ENCODE assay signal across 1 cellular context in the genomic region with DNA sequence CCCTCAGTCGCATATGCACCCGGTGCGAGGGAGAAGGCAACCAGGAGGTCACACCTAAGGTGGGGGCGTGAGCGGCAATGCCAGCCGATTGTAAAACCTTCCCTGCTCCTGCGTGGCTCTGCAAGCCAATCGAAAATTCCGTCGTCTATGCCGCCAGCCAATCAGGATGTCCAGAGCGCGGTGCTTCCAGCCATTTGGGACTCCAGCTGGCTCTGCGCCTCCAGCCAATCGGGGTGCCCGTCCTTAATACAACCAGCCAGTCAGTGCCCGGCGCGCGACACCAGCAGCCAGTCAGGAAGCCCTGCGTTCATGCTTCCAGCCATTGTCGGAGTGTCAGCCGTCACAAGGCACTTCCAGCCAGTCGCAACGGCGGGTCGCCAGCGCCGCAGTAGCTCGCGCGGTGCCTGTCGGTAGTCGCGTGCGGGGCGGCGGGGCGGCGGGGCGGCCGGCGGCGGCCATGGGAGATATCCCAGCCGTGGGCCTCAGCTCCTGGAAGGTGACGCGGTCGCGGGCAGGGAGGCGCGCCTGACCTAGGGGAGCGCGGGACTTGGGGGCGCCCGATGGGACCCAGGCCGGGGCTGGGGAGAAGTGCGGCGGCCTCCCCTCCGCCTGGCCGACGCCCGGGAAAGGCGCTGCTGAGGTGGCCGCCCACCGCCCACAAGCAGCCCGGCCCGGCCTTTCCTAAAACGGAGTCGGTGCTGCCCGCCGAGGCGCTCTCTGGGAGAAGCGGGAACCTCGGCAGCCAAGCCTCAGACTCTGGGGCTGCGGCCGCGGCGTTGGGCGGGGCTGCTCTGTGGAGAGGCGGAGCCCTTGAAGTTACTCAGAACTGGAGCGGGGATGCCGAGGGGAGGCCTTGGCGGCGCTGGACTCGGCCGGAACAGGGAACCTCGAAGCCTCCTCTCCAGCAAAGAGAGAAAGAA.
TF ChIP-seq lines count a peak whose summit lies in the region.

TSS of gene AKR1E2 (plus strand) at position 340 of the 920 bp plus-strand sequence. CDS start at position 458, 118 bp downstream.

TF ChIP-seq in K562, 482 proteins besides CTCF, POLR2A, EP300 and RAD21 (continued from another document and continues in another):
- TF ChIP-seq, protein P1, sequence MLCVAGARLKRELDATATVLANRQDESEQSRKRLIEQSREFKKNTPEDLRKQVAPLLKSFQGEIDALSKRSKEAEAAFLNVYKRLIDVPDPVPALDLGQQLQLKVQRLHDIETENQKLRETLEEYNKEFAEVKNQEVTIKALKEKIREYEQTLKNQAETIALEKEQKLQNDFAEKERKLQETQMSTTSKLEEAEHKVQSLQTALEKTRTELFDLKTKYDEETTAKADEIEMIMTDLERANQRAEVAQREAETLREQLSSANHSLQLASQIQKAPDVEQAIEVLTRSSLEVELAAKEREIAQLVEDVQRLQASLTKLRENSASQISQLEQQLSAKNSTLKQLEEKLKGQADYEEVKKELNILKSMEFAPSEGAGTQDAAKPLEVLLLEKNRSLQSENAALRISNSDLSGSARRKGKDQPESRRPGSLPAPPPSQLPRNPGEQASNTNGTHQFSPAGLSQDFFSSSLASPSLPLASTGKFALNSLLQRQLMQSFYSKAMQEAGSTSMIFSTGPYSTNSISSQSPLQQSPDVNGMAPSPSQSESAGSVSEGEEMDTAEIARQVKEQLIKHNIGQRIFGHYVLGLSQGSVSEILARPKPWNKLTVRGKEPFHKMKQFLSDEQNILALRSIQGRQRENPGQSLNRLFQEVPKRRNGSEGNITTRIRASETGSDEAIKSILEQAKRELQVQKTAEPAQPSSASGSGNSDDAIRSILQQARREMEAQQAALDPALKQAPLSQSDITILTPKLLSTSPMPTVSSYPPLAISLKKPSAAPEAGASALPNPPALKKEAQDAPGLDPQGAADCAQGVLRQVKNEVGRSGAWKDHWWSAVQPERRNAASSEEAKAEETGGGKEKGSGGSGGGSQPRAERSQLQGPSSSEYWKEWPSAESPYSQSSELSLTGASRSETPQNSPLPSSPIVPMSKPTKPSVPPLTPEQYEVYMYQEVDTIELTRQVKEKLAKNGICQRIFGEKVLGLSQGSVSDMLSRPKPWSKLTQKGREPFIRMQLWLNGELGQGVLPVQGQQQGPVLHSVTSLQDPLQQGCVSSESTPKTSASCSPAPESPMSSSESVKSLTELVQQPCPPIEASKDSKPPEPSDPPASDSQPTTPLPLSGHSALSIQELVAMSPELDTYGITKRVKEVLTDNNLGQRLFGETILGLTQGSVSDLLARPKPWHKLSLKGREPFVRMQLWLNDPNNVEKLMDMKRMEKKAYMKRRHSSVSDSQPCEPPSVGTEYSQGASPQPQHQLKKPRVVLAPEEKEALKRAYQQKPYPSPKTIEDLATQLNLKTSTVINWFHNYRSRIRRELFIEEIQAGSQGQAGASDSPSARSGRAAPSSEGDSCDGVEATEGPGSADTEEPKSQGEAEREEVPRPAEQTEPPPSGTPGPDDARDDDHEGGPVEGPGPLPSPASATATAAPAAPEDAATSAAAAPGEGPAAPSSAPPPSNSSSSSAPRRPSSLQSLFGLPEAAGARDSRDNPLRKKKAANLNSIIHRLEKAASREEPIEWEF (CRISPR knock-in tag; IDR thresholded peaks at IDR 0.05): peak; percentile 84; the same call in 1 of the 2 replicates
- TF ChIP-seq ILF3 (IDR thresholded peaks at IDR 0.05; ENCODE audit: borderline replicate concordance): no peak
- no peak for TF ChIP-seq ZNF124 (CRISPR knock-in tag; IDR thresholded peaks at IDR 0.05)
- peak; percentile 94 for TF ChIP-seq ZFX (CRISPR knock-in tag; IDR thresholded peaks at IDR 0.05)
- no peak for TF ChIP-seq ZNF12 (CRISPR knock-in tag; IDR thresholded peaks at IDR 0.05)
- TF ChIP-seq TEAD1 (CRISPR knock-in tag; IDR thresholded peaks at IDR 0.05): 0 out of 4 replicates have a peak, but pooled peaks of 1 of the 2 experiments have one; percentile 19
- TF ChIP-seq SREBF1 (IDR thresholded peaks at IDR 0.05; ENCODE audit: borderline replicate concordance, low read depth, low read length): no peak
- TF ChIP-seq NFATC3 (IDR thresholded peaks at IDR 0.05): no peak
- TF ChIP-seq, protein P2, sequence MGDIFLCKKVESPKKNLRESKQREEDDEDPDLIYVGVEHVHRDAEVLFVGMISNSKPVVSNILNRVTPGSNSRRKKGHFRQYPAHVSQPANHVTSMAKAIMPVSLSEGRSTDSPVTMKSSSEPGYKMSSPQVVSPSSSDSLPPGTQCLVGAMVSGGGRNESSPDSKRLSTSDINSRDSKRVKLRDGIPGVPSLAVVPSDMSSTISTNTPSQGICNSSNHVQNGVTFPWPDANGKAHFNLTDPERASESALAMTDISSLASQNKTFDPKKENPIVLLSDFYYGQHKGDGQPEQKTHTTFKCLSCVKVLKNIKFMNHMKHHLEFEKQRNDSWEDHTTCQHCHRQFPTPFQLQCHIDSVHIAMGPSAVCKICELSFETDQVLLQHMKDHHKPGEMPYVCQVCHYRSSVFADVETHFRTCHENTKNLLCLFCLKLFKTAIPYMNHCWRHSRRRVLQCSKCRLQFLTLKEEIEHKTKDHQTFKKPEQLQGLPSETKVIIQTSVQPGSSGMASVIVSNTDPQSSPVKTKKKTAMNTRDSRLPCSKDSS (IDR thresholded peaks at IDR 0.05; ENCODE audit: low read depth, partially characterized antibody): no peak
- no peak for TF ChIP-seq ZNF324 (CRISPR knock-in tag; IDR thresholded peaks at IDR 0.05)
- no peak for TF ChIP-seq DACH1 (IDR thresholded peaks at IDR 0.05; ENCODE audit: partially characterized antibody)
- TF ChIP-seq ZBTB17 (CRISPR knock-in tag; IDR thresholded peaks at IDR 0.05): 0 out of 2 replicates have a peak, but pooled peaks have one; percentile 16
- TF ChIP-seq SREBF2 (CRISPR knock-in tag; IDR thresholded peaks at IDR 0.05): no peak
- no peak for TF ChIP-seq RFX5 (IDR thresholded peaks at IDR 0.05; ENCODE audit: low read depth, low read length)
- TF ChIP-seq ESRRA (IDR thresholded peaks at IDR 0.05; ENCODE audit: borderline replicate concordance, low read depth): no peak
- no peak for TF ChIP-seq ZNF133 (CRISPR knock-in tag; IDR thresholded peaks at IDR 0.05)
- TF ChIP-seq ZBTB33 (CRISPR knock-in tag; IDR thresholded peaks at IDR 0.05): peak; percentile 95
- no peak for TF ChIP-seq E2F5 (CRISPR knock-in tag; IDR thresholded peaks at IDR 0.05)
- no peak for TF ChIP-seq NR2C2 (CRISPR knock-in tag; IDR thresholded peaks at IDR 0.05)
- TF ChIP-seq NR2C2 (tag; IDR thresholded peaks at IDR 0.05): peak; percentile 71
- TF ChIP-seq, protein P3, sequence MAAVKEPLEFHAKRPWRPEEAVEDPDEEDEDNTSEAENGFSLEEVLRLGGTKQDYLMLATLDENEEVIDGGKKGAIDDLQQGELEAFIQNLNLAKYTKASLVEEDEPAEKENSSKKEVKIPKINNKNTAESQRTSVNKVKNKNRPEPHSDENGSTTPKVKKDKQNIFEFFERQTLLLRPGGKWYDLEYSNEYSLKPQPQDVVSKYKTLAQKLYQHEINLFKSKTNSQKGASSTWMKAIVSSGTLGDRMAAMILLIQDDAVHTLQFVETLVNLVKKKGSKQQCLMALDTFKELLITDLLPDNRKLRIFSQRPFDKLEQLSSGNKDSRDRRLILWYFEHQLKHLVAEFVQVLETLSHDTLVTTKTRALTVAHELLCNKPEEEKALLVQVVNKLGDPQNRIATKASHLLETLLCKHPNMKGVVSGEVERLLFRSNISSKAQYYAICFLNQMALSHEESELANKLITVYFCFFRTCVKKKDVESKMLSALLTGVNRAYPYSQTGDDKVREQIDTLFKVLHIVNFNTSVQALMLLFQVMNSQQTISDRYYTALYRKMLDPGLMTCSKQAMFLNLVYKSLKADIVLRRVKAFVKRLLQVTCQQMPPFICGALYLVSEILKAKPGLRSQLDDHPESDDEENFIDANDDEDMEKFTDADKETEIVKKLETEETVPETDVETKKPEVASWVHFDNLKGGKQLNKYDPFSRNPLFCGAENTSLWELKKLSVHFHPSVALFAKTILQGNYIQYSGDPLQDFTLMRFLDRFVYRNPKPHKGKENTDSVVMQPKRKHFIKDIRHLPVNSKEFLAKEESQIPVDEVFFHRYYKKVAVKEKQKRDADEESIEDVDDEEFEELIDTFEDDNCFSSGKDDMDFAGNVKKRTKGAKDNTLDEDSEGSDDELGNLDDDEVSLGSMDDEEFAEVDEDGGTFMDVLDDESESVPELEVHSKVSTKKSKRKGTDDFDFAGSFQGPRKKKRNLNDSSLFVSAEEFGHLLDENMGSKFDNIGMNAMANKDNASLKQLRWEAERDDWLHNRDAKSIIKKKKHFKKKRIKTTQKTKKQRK (IDR thresholded peaks at IDR 0.05; ENCODE audit: borderline replicate concordance, low read depth, low read length): no peak
- TF ChIP-seq, protein P4, sequence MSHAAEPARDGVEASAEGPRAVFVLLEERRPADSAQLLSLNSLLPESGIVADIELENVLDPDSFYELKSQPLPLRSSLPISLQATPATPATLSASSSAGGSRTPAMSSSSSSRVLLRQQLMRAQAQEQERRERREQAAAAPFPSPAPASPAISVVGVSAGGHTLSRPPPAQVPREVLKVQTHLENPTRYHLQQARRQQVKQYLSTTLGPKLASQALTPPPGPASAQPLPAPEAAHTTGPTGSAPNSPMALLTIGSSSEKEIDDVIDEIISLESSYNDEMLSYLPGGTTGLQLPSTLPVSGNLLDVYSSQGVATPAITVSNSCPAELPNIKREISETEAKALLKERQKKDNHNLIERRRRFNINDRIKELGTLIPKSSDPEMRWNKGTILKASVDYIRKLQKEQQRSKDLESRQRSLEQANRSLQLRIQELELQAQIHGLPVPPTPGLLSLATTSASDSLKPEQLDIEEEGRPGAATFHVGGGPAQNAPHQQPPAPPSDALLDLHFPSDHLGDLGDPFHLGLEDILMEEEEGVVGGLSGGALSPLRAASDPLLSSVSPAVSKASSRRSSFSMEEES (CRISPR knock-in tag; IDR thresholded peaks at IDR 0.05): no peak
- TF ChIP-seq, protein P5, sequence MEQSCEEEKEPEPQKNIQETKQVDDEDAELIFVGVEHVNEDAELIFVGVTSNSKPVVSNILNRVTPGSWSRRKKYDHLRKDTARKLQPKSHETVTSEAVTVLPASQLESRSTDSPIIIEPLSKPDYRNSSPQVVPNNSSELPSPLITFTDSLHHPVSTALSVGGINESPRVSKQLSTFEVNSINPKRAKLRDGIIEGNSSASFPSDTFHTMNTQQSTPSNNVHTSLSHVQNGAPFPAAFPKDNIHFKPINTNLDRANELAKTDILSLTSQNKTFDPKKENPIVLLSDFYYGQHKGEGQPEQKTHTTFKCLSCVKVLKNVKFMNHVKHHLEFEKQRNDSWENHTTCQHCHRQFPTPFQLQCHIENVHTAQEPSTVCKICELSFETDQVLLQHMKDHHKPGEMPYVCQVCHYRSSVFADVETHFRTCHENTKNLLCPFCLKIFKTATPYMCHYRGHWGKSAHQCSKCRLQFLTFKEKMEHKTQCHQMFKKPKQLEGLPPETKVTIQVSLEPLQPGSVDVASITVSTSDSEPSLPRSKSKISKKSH (CRISPR knock-in tag; IDR thresholded peaks at IDR 0.05): no peak
- TF ChIP-seq EWSR1 (IDR thresholded peaks at IDR 0.05; ENCODE audit: borderline replicate concordance, low read depth, partially characterized antibody): no peak
- TF ChIP-seq SIRT6 (IDR thresholded peaks at IDR 0.05; ENCODE audit: low read depth, low read length): no peak
- TF ChIP-seq, protein P6, sequence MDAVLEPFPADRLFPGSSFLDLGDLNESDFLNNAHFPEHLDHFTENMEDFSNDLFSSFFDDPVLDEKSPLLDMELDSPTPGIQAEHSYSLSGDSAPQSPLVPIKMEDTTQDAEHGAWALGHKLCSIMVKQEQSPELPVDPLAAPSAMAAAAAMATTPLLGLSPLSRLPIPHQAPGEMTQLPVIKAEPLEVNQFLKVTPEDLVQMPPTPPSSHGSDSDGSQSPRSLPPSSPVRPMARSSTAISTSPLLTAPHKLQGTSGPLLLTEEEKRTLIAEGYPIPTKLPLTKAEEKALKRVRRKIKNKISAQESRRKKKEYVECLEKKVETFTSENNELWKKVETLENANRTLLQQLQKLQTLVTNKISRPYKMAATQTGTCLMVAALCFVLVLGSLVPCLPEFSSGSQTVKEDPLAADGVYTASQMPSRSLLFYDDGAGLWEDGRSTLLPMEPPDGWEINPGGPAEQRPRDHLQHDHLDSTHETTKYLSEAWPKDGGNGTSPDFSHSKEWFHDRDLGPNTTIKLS (IDR thresholded peaks at IDR 0.05; ENCODE audit: borderline replicate concordance, low read depth): peak; percentile 38; the same call in 1 of the 2 replicates
- TF ChIP-seq NCOR1 (IDR thresholded peaks at IDR 0.05): no peak
- TF ChIP-seq ZNF41 (CRISPR knock-in tag; conservative IDR thresholded peaks at IDR 0.05): no peak
- TF ChIP-seq RBM39 (optimal IDR thresholded peaks at IDR 0.05; ENCODE audit: low read depth, low read length): no peak
- no peak for TF ChIP-seq ZBED1 (IDR thresholded peaks at IDR 0.05)
